In the genomic region with DNA sequence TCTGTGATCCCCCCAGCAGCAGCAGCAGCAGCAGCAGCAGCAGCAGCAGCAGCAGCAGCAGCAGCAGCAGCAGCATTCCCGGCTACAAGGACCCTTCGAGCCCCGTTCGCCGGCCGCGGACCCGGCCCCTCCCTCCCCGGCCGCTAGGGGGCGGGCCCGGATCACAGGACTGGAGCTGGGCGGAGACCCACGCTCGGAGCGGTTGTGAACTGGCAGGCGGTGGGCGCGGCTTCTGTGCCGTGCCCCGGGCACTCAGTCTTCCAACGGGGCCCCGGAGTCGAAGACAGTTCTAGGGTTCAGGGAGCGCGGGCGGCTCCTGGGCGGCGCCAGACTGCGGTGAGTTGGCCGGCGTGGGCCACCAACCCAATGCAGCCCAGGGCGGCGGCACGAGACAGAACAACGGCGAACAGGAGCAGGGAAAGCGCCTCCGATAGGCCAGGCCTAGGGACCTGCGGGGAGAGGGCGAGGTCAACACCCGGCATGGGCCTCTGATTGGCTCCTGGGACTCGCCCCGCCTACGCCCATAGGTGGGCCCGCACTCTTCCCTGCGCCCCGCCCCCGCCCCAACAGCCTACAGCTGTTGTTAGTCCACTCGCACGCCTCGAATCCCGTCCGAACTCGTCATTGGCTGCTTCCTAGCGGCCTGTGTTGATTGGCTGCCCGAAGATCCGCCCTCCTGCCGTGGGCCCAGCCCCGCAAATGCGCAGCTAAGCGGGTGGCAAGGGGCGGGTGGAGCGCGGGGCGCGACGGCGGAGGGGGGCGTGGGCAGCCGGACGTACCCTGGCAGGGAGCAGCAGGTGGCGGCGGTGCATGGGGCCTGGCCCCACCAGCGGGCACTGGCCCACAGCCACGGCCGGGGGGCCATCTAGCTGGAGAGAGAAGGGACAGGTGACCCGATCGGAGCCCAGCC, we compare ENCODE assay signal across 8 cellular contexts. TPM values are rescaled to one million over a fixed set of nuclear protein-coding genes. Genes with fewer than 3 reads are reported as not detected.
DNase-seq lines count a peak whose midpoint lies in the region; ATAC-seq and TF ChIP-seq lines count a peak whose summit lies in the region.

No MANE protein-coding gene starts in this region.

- peaks cover 10% of the 10 kb centered on the region for H3K27me3 Mint-ChIP-seq in neural progenitor cell (ENCODE audit: insufficient read depth, low read depth)

- H3K9me3 ChIP-seq in neural progenitor cell (ENCODE audit: low read depth) (no peaks in the 10 kb centered on the region), stomach smooth muscle (ENCODE audit: control insufficient read depth in 2 of 2, low read length in 2 of 2) (no peaks in the 10 kb centered on the region)

- peaks cover 25% of the 10 kb centered on the region for H3K79me2 ChIP-seq in neural progenitor cell (ENCODE audit: low read depth)

- H3K4me3 Mint-ChIP-seq in neural progenitor cell = peak overlapping the region; percentile 97

- peak; percentile 77 for ATAC-seq in foreskin keratinocyte

- peaks cover 26% of the 10 kb centered on the region for H4K20me1 ChIP-seq in neural progenitor cell (ENCODE audit: low read depth)

- 0 out of 2 replicates have a peak, but pooled peaks have one; percentile 1 for TF ChIP-seq POLR2A in Raji (IDR thresholded peaks at IDR 0.05; ENCODE audit: insufficient read depth, low read depth, low read length)

- no peaks in the 10 kb centered on the region for H3K4me1 ChIP-seq in foreskin keratinocyte
- H3K4me1 ChIP-seq in neural progenitor cell = peaks cover 15% of the 10 kb centered on the region
- peaks cover 58% of the 10 kb centered on the region for H3K4me1 ChIP-seq in stomach smooth muscle (ENCODE audit: control insufficient read depth, insufficient read depth, low read length)

- TF ChIP-seq CTCF in foreskin keratinocyte (conservative IDR thresholded peaks at IDR 0.05) = peak; percentile 93
- peak; percentile 87 for TF ChIP-seq CTCF in neural progenitor cell (IDR thresholded peaks at IDR 0.05)

- H3K27ac Mint-ChIP-seq in neural progenitor cell = peak overlapping the region; percentile 90

- DNase-seq in Daoy (ENCODE audit: low read depth) (peak; percentile 97), GOT3 (lab: John Stamatoyannopoulos, UW) (peak; percentile 83), LoVo (ENCODE audit: low spot score) (peak; percentile 89), activated gamma-delta T cell treated with Interleukin-2 at 50 U/mL for 16 hours (peak; percentile 89), foreskin keratinocyte (peak; percentile 93 to 96), neural progenitor cell (ENCODE audit: low spot score) (peak; percentile 99)

- peaks cover 54% of the 10 kb centered on the region for H3F3A ChIP-seq in neural progenitor cell (ENCODE audit: low read depth)

- H3K27ac ChIP-seq in foreskin keratinocyte (no peak overlapping the region), neural progenitor cell (peak overlapping the region; percentile 91), stomach smooth muscle (ENCODE audit: low read length) (peak overlapping the region; percentile 89)

- no peaks in the 10 kb centered on the region for H3K36me3 ChIP-seq in neural progenitor cell
- H3K36me3 ChIP-seq in stomach smooth muscle (ENCODE audit: control insufficient read depth in 2 of 2, insufficient read depth in 2 of 2, low read length in 2 of 2) = peaks cover 10 to 23% of the 10 kb centered on the region in 2 donors

- H3K9me3 Mint-ChIP-seq in neural progenitor cell = no peaks in the 10 kb centered on the region

- H3K4me3 ChIP-seq in neural progenitor cell (peak overlapping the region; percentile 77), stomach smooth muscle (ENCODE audit: low read length in 2 of 2) (peak overlapping the region; percentile 73 to 75)

- H3K27me3 ChIP-seq in foreskin keratinocyte = no peaks in the 10 kb centered on the region
- no peaks in the 10 kb centered on the region for H3K27me3 ChIP-seq in neural progenitor cell
- H3K27me3 ChIP-seq in stomach smooth muscle (ENCODE audit: control insufficient read depth in 1 of 2, insufficient read depth in 2 of 2, low read length in 2 of 2) = no peaks in the 10 kb centered on the region

- peaks cover 13% of the 10 kb centered on the region for H3K4me1 Mint-ChIP-seq in neural progenitor cell

- H3K4me2 ChIP-seq in neural progenitor cell = peak overlapping the region; percentile 96

- H3K36me3 Mint-ChIP-seq in neural progenitor cell = peaks cover 8% of the 10 kb centered on the region

- H3K9ac ChIP-seq in neural progenitor cell (no peak overlapping the region), stomach smooth muscle (ENCODE audit: low read length in 2 of 2) (peak overlapping the region; percentile 47 to 48)

- peak overlapping the region; percentile 74 for H2AFZ ChIP-seq in neural progenitor cell (replicated peaks)

RNA-seq across cellular contexts. Expression of a gene that starts 1.4 kb away (rescaled TPM):
- 5.1 and 9.5 TPM in 2 replicates for total RNA-seq in Daoy (2014; rRNA removed; shearing (Covaris generic))
- total RNA-seq in foreskin keratinocyte = 5.4 and 7.8 TPM in 2 replicates
- 8.1 and 10.6 TPM in 2 replicates for polyA plus RNA-seq in foreskin keratinocyte
- total RNA-seq in neural progenitor cell (ENCODE audit: low replicate concordance) = 8.1 and 50.8 TPM in 2 replicates

RNA-seq across cellular contexts. Expression of a gene that starts 11.8 kb away (rescaled TPM):
- 8.4 and 8.7 TPM in 2 replicates for total RNA-seq in Daoy (2014; rRNA removed; shearing (Covaris generic))
- total RNA-seq in foreskin keratinocyte = 7.4 and 8.4 TPM in 2 replicates
- polyA plus RNA-seq in foreskin keratinocyte = 8.0 and 9.8 TPM in 2 replicates
- total RNA-seq in neural progenitor cell (ENCODE audit: low replicate concordance) = 5.5 and 33.2 TPM in 2 replicates

RNA-seq across cellular contexts. Expression of a gene that starts 22.2 kb away (rescaled TPM):
- total RNA-seq in Daoy (2014; rRNA removed; shearing (Covaris generic)) = 16.7 and 22.1 TPM in 2 replicates
- total RNA-seq in foreskin keratinocyte = 39.8 TPM in 2 replicates
- 26.4 and 27.7 TPM in 2 replicates for polyA plus RNA-seq in foreskin keratinocyte
- 22.8 and 50.3 TPM in 2 replicates for total RNA-seq in neural progenitor cell (ENCODE audit: low replicate concordance)

RNA-seq across cellular contexts. Expression of a gene that starts 37.2 kb away (rescaled TPM):
- not detected in 2 replicates for total RNA-seq in Daoy (2014; rRNA removed; shearing (Covaris generic))
- total RNA-seq in foreskin keratinocyte (not detected in 2 replicates), neural progenitor cell (ENCODE audit: low replicate concordance) (0.06 TPM in 1 of 2 replicates, not detected in the other)
- polyA plus RNA-seq in foreskin keratinocyte = not detected in 2 replicates

RNA-seq across cellular contexts. Expression of a gene that starts 39.8 kb away (rescaled TPM):
- 7.9 and 15.0 TPM in 2 replicates for total RNA-seq in Daoy (2014; rRNA removed; shearing (Covaris generic))
- total RNA-seq in foreskin keratinocyte (8.0 and 8.4 TPM in 2 replicates), neural progenitor cell (ENCODE audit: low replicate concordance) (7.5 and 21.3 TPM in 2 replicates)
- 5.4 and 5.6 TPM in 2 replicates for polyA plus RNA-seq in foreskin keratinocyte
